ENCODE assay signal across 9 cellular contexts in genomic region chr10:13891542-13892431, GRCh38.
DNase-seq lines count a peak whose midpoint lies in the region; ATAC-seq and TF ChIP-seq lines count a peak whose summit lies in the region.
"Had no signal": no experiment of that assay in that cellular context is flagged by ENCODE, and none has a peak within 500 bp of the region (broad histone marks: within the 10 kb centered on the region; RNA-seq: fewer than 3 reads in every experiment).

No MANE protein-coding gene starts in this region.

- H3K9me3 ChIP-seq in ascending aorta, result no peaks in the 10 kb centered on the region

- TF ChIP-seq CTCF in AG09309 (IDR thresholded peaks at IDR 0.05; ENCODE audit: control insufficient read depth, insufficient read depth, low read depth, low read length, missing control alignments) (no peak), ascending aorta (IDR thresholded peaks at IDR 0.05) (no peak)

- ATAC-seq in HG03159 (IDR thresholded peaks at IDR 0.05; ENCODE audit: unreplicated experiment) (no peak), GM21529 (IDR thresholded peaks at IDR 0.05; ENCODE audit: unreplicated experiment) (no peak), GM19324 (IDR thresholded peaks at IDR 0.05; ENCODE audit: low FRiP score, unreplicated experiment) (no peak)
- ATAC-seq: HCT116 had no signal

- peaks cover 0 to 12% of the 10 kb centered on the region in 2 donors for H3K4me1 ChIP-seq in ascending aorta

- H3K27ac ChIP-seq in ascending aorta, result peak overlapping the region; percentile 66 to 83

- H3K27me3 ChIP-seq in ascending aorta, result no peaks in the 10 kb centered on the region

- H3K36me3 ChIP-seq in ascending aorta, result no peaks in the 10 kb centered on the region

- intact Hi-C loops in ascending aorta (cut with DNase I), result loop anchor here (5.0 kb wide), 1 partner anchor 66 kb away; no protein-coding TSS in a partner anchor

- no peak for DNase-seq in AG09309 (ENCODE audit: low read depth)
- DNase-seq in HCEC 1CT, result peak; percentile 27
- peak in 1 of 2 donors; percentile 70 for DNase-seq in ascending aorta (ENCODE audit: low spot score in 2 of 2)
- peak; percentile 81 for DNase-seq in iPS-NIHi11 (ENCODE audit: low spot score)
- DNase-seq in stimulated activated CD4-positive, alpha-beta T cell treated with anti-CD3 and anti-CD28 coated beads, Interleukin-4, amount 100 ng/mL, for 1 hour, result peak; percentile 18

- peak overlapping the region; percentile 60 for H3K4me3 ChIP-seq in AG09309 (ENCODE audit: control insufficient read depth, low read depth, low read length)
- peak overlapping the region; percentile 64 to 79 for H3K4me3 ChIP-seq in ascending aorta
